In the genomic region with DNA sequence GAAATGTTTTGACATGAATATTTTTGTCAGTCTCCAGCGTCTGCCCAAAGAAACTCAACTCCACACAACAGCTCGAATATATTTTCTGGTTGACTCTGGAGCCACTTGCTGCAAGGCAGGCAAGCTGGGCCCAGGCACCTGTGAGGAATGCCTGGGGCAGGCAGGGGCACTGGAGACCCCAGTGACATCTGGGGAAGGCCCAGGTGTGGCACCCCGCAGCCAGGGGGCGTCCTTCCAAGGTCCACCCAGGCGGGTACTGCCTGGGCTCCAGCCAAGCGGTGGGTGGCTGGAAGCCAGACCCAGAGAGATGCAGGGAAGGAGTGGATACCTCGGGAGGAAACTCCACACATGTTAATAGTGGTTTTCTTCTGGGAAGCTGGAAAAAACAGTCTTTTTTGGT, we compare ENCODE assay signal across 27 cellular contexts.
A peak's percentile ranks its signal among the peaks of the same experiment; 100 is the strongest.
DNase-seq lines count a peak whose midpoint lies in the region; ATAC-seq and TF ChIP-seq lines count a peak whose summit lies in the region.
"Had no signal": no experiment of that assay in that cellular context is flagged by ENCODE, and none has a peak within 500 bp of the region (broad histone marks: within the 10 kb centered on the region; RNA-seq: fewer than 3 reads in every experiment).

No MANE protein-coding gene starts in this region.

- no peak overlapping the region for H2BK12ac ChIP-seq in H9 (ENCODE audit: insufficient read length, low read depth, low read length)

- H3T11ph ChIP-seq in H9 (ENCODE audit: low read length): no peak overlapping the region

- H3K9me3 Mint-ChIP-seq in H9 (peaks cover 15 to 28% of the 10 kb centered on the region in 2 experiments), progenitor cell of endocrine pancreas (ENCODE audit: low read depth) (peaks cover 10% of the 10 kb centered on the region)

- no peak overlapping the region for H2BK5ac ChIP-seq in H9 (ENCODE audit: insufficient read length, low read length)

- H4K20me1 ChIP-seq in H9 (ENCODE audit: control insufficient read depth, insufficient read depth, insufficient read length) (no peaks in the 10 kb centered on the region), MM.1S (ENCODE audit: insufficient read depth, low read length) (no peaks in the 10 kb centered on the region)

- no peak overlapping the region for H3K18ac ChIP-seq in H9 (ENCODE audit: insufficient read length, low read depth, low read length)

- H3K23ac ChIP-seq in H9 (ENCODE audit: insufficient read length, low read depth, low read length): no peak overlapping the region

- H3K9ac ChIP-seq in H9 (ENCODE audit: extremely low read depth, insufficient read length, low read length) (no peak overlapping the region), MM.1S (ENCODE audit: low read length) (no peak overlapping the region)
- H3K9ac ChIP-seq: neural progenitor cell had no signal

- H3K36me3 Mint-ChIP-seq in H9 (ENCODE audit: insufficient read depth in 1 of 3, low read depth in 3 of 3): peaks cover 0 to 16% (median 7%) of the 10 kb centered on the region in 3 experiments; a peak in 5 of 7 replicates
- no peaks in the 10 kb centered on the region for H3K36me3 Mint-ChIP-seq in progenitor cell of endocrine pancreas (ENCODE audit: insufficient read depth)
- H3K36me3 Mint-ChIP-seq: CD4-positive, CD25-positive, alpha-beta regulatory T cell; neural progenitor cell had no signal

- DNase-seq in DMS 273 (lab: John Stamatoyannopoulos, UW; ENCODE audit: unreplicated experiment): peak; percentile 4
- DNase-seq in DMS 273 treated with DMSO at 0.1 percent for 48 hours (lab: John Stamatoyannopoulos, UW): no peak
- peak; percentile 27 for DNase-seq in H9
- DNase-seq in brain microvascular endothelial cell: no peak
- peak; percentile 7 for DNase-seq in progenitor cell of endocrine pancreas (ENCODE audit: low spot score, unreplicated experiment)
- DNase-seq in NCI-H446 (lab: John Stamatoyannopoulos, UW): no peak
- no peak for DNase-seq in MM.1S
- DNase-seq: 8988T; activated CD4-positive, alpha-beta T cell treated with anti-CD3 and anti-CD28 coated beads, Interleukin-2, amount 50 U/mL, for 1 hour; amygdala; CD4-positive, CD25-positive, alpha-beta regulatory T cell; colonic mucosa; foreskin fibroblast; NCI-H187; NCI-H524 treated with DMSO at 0.1 percent for 48 hours; NK-92 treated with Interleukin-12 subunit alpha and Interleukin-12 subunit beta, amount 100 ng/mL, for 24 hours; sigmoid colon; SJCRH30; stimulated activated naive CD4-positive, alpha-beta T cell had no signal

- H3K79me2 ChIP-seq in H9 (ENCODE audit: insufficient read depth, low read length) (no peaks in the 10 kb centered on the region), MM.1S (ENCODE audit: low read length) (no peaks in the 10 kb centered on the region)

- H2AK5ac ChIP-seq in H9 (ENCODE audit: insufficient read length, low read length): no peak overlapping the region

- no peaks in the 10 kb centered on the region for H3K9me3 ChIP-seq in H9 (ENCODE audit: control insufficient read depth, low read depth, low read length)
- H3K9me3 ChIP-seq in MM.1S (replicated peaks; ENCODE audit: insufficient read depth, low read length): no peaks in the 10 kb centered on the region
- H3K9me3 ChIP-seq: colonic mucosa, SJCRH30 had no signal

- no peak overlapping the region for H3K4me3 Mint-ChIP-seq in H9
- H3K4me3 Mint-ChIP-seq in progenitor cell of endocrine pancreas (ENCODE audit: low read depth): no peak overlapping the region
- H3K4me3 Mint-ChIP-seq: activated naive CD4-positive, alpha-beta T cell treated with anti-CD3 and anti-CD28 coated beads, Interleukin-2, amount 50 U/mL, for 24 hours; activated T-helper 17 cell treated with anti-CD3 and anti-CD28 coated beads, Interleukin-2, amount 50 U/mL, for 72 hours; CD4-positive, CD25-positive, alpha-beta regulatory T cell; neural progenitor cell; WTC11 had no signal

- no peak overlapping the region for H2AFZ ChIP-seq in H9 (ENCODE audit: low read length)
- no peak overlapping the region for H2AFZ ChIP-seq in MM.1S (ENCODE audit: low read length)
- H2AFZ ChIP-seq: neural progenitor cell had no signal

- no peak overlapping the region for H4K8ac ChIP-seq in H9 (replicated peaks; ENCODE audit: insufficient read length, low read depth, low read length)

- H2BK120ac ChIP-seq in H9 (ENCODE audit: low read depth, low read length, poor library complexity, severe bottlenecking): no peak overlapping the region

- H3K4me2 ChIP-seq in H9 (ENCODE audit: insufficient read depth, insufficient read length, low read length): no peak overlapping the region
- H3K4me2 ChIP-seq in MM.1S (ENCODE audit: low read depth, low read length): no peak overlapping the region
- H3K4me2 ChIP-seq: neural progenitor cell had no signal

- in situ Hi-C loops in brain microvascular endothelial cell (cut with HindIII; ENCODE audit: low pct_ligation_motif_present, low sequenced_read_pairs): no loop called here

- H3K4ac ChIP-seq in H9 (ENCODE audit: low read depth, low read length): no peak overlapping the region

- H2BK15ac ChIP-seq in H9 (ENCODE audit: low read depth, low read length): no peak overlapping the region

- H2BK20ac ChIP-seq in H9 (ENCODE audit: low read depth, low read length, poor library complexity, severe bottlenecking): no peak overlapping the region

- H3K27ac Mint-ChIP-seq in H9 (no peak overlapping the region), progenitor cell of endocrine pancreas (no peak overlapping the region)
- H3K27ac Mint-ChIP-seq: activated naive CD4-positive, alpha-beta T cell treated with anti-CD3 and anti-CD28 coated beads, Interleukin-2, amount 50 U/mL, for 24 hours; activated T-helper 17 cell treated with anti-CD3 and anti-CD28 coated beads, Interleukin-2, amount 50 U/mL, for 72 hours; CD4-positive, CD25-positive, alpha-beta regulatory T cell; neural progenitor cell; WTC11 had no signal

- no peaks in the 10 kb centered on the region for H3F3A ChIP-seq in MM.1S (ENCODE audit: insufficient read depth, low read length)

- H3K56ac ChIP-seq in H9 (ENCODE audit: insufficient read length, low read depth, low read length): no peak overlapping the region

- peak; percentile 40; the same call in 2 of the 3 replicates for TF ChIP-seq CTCF in H9 (conservative IDR thresholded peaks at IDR 0.05)
- peak; percentile 5 for TF ChIP-seq CTCF in brain microvascular endothelial cell (IDR thresholded peaks at IDR 0.05; ENCODE audit: low read depth, low read length, missing control alignments)
- no peak for TF ChIP-seq CTCF in progenitor cell of endocrine pancreas (IDR thresholded peaks at IDR 0.05; ENCODE audit: unreplicated experiment)
- TF ChIP-seq CTCF in MM.1S (IDR thresholded peaks at IDR 0.05; ENCODE audit: low read length): no peak

- no peak overlapping the region for H3K4me3 ChIP-seq in brain microvascular endothelial cell (ENCODE audit: low read depth, low read length)
- no peak overlapping the region for H3K4me3 ChIP-seq in MM.1S (ENCODE audit: low read length)
- H3K4me3 ChIP-seq: breast epithelium, colonic mucosa, neural progenitor cell, sigmoid colon, SJCRH30, thoracic aorta had no signal

- H4K5ac ChIP-seq in H9 (ENCODE audit: insufficient read length, low read depth, low read length): no peak overlapping the region

- H3K14ac ChIP-seq in H9 (ENCODE audit: insufficient read depth, low read length): no peak overlapping the region

- H3K4me1 Mint-ChIP-seq in H9: no peaks in the 10 kb centered on the region
- H3K4me1 Mint-ChIP-seq in progenitor cell of endocrine pancreas (ENCODE audit: low read depth): no peaks in the 10 kb centered on the region
- H3K4me1 Mint-ChIP-seq: activated naive CD4-positive, alpha-beta T cell treated with anti-CD3 and anti-CD28 coated beads, Interleukin-2, amount 50 U/mL, for 24 hours; activated T-helper 17 cell treated with anti-CD3 and anti-CD28 coated beads, Interleukin-2, amount 50 U/mL, for 72 hours; CD4-positive, CD25-positive, alpha-beta regulatory T cell; neural progenitor cell; WTC11 had no signal

- H3K27ac ChIP-seq in H9 (ENCODE audit: insufficient read length, low read depth, low read length) (no peak overlapping the region), brain microvascular endothelial cell (no peak overlapping the region), MM.1S (ENCODE audit: low read length) (no peak overlapping the region)
- H3K27ac ChIP-seq: breast epithelium, colonic mucosa, neural progenitor cell, sigmoid colon, SJCRH30, thoracic aorta had no signal

- no CpG with 5 or more reads among the region's 7 CpGs for WGBS in H9 (ENCODE audit: extremely low coverage, insufficient read length, low lambda C conversion rate)

- no peaks in the 10 kb centered on the region for H3K9me2 ChIP-seq in MM.1S (replicated peaks; ENCODE audit: insufficient read depth, low read length)

- H3K27me3 ChIP-seq in H9 (ENCODE audit: insufficient read depth, low read length) (no peaks in the 10 kb centered on the region), brain microvascular endothelial cell (replicated peaks) (no peaks in the 10 kb centered on the region), MM.1S (replicated peaks; ENCODE audit: insufficient read depth, low read length) (no peaks in the 10 kb centered on the region)
- H3K27me3 ChIP-seq: breast epithelium, colonic mucosa, neural progenitor cell, sigmoid colon, SJCRH30 had no signal

- H3K27me3 Mint-ChIP-seq in H9 (ENCODE audit: low read depth): peaks cover 4% of the 10 kb centered on the region
- H3K27me3 Mint-ChIP-seq in progenitor cell of endocrine pancreas: peaks cover 4% of the 10 kb centered on the region
- H3K27me3 Mint-ChIP-seq: activated T-helper 17 cell treated with anti-CD3 and anti-CD28 coated beads, Interleukin-2, amount 50 U/mL, for 72 hours had no signal

- H3K79me1 ChIP-seq in H9 (ENCODE audit: insufficient read depth, low read depth, low read length, poor library complexity, severe bottlenecking): no peaks in the 10 kb centered on the region

- H3K36me3 ChIP-seq in brain microvascular endothelial cell (replicated peaks) (no peaks in the 10 kb centered on the region), MM.1S (replicated peaks; ENCODE audit: insufficient read depth, low read length) (no peaks in the 10 kb centered on the region)
- H3K36me3 ChIP-seq: breast epithelium, colonic mucosa, neural progenitor cell, sigmoid colon, SJCRH30, thoracic aorta had no signal

- H3K4me1 ChIP-seq in H9 (ENCODE audit: insufficient read depth, low read length) (no peaks in the 10 kb centered on the region), MM.1S (ENCODE audit: low read length) (no peaks in the 10 kb centered on the region)
- H3K4me1 ChIP-seq: breast epithelium, colonic mucosa, neural progenitor cell, sigmoid colon, SJCRH30 had no signal

- ATAC-seq in HG02678 (IDR thresholded peaks at IDR 0.05; ENCODE audit: unreplicated experiment): no peak
- ATAC-seq: activated T-helper 17 cell treated with anti-CD3 and anti-CD28 coated beads, Interleukin-2, amount 50 U/mL, for 72 hours; esophagus mucosa; WTC11 had no signal

- H3K23me2 ChIP-seq in H9 (ENCODE audit: insufficient read length, low read depth, low read length, poor library complexity, severe bottlenecking): no peaks in the 10 kb centered on the region

- H4K91ac ChIP-seq in H9 (ENCODE audit: insufficient read length, low read depth, low read length): no peak overlapping the region

Comparison
In these comparisons a context has a peak if more than half of its experiments do, and no peak if none do; other contexts are left out.
1. DNase-seq: peak in DMS 273 (single experiment), H9 (single experiment) and progenitor cell of endocrine pancreas (single experiment); none in DMS 273 treated with DMSO at 0.1 percent for 48 hours (single experiment), brain microvascular endothelial cell (single experiment), NCI-H446 (0 of 2) and MM.1S (single experiment).
2. CTCF ChIP-seq: peak in H9 (single experiment) and brain microvascular endothelial cell (single experiment); none in progenitor cell of endocrine pancreas (single experiment) and MM.1S (single experiment).